9 cellular contexts compared by ENCODE assay signal in genomic region chr6:41733349-41733706, GRCh38. TPM values are rescaled to one million over a fixed set of nuclear protein-coding genes. Genes with fewer than 3 reads are reported as not detected.
DNase-seq lines count a peak whose midpoint lies in the region; ATAC-seq and TF ChIP-seq lines count a peak whose summit lies in the region.
"Had no signal": no experiment of that assay in that cellular context is flagged by ENCODE, and none has a peak within 500 bp of the region (broad histone marks: within the 10 kb centered on the region; RNA-seq: fewer than 3 reads in every experiment).

No MANE protein-coding gene starts in this region.

- 44% methylated on average over 4 of the region's 11 CpGs; no CpG with 5 or more reads in 1 of the 2 donors for WGBS in esophagus squamous epithelium, 2 donors
- 16 to 33% (median 21%) methylated on average over 11 of the region's 11 CpGs for WGBS in psoas muscle, 3 donors

- H3K9me3 ChIP-seq in Panc1 (ENCODE audit: control insufficient read depth, insufficient read depth, low read depth, low read length) (no peaks in the 10 kb centered on the region), esophagus squamous epithelium (no peaks in the 10 kb centered on the region), psoas muscle (no peaks in the 10 kb centered on the region)

- DNase-seq in G401 (ENCODE audit: low spot score), result peak; percentile 19
- no peak for DNase-seq in Panc1 (ENCODE audit: low read depth, low spot score)
- no peak for DNase-seq in esophagus squamous epithelium (lab: John Stamatoyannopoulos, UW)
- DNase-seq in psoas muscle, result no peak
- DNase-seq in GM10248 (ENCODE audit: extremely low spot score), result no peak
- DNase-seq in NCI-H146 (lab: John Stamatoyannopoulos, UW), result no peak
- DNase-seq in amniotic stem cell (lab: John Stamatoyannopoulos, UW), result no peak

- in situ Hi-C loops in G401 (cut with HindIII; ENCODE audit: low sequenced_read_pairs) (no loop called here), Panc1 (cut with HindIII; ENCODE audit: low pct_unique_long_range_greater_than_20kb, low sequenced_read_pairs) (no loop called here)

- TF ChIP-seq POLR2A in esophagus squamous epithelium (IDR thresholded peaks at IDR 0.05), result no peak

- TF ChIP-seq CTCF in Panc1 (IDR thresholded peaks at IDR 0.05) (no peak), esophagus squamous epithelium (IDR thresholded peaks at IDR 0.05) (no peak), psoas muscle (IDR thresholded peaks at IDR 0.05) (no peak), GM10248 (IDR thresholded peaks at IDR 0.05; ENCODE audit: control extremely low read depth, extremely low read depth, low read depth, missing control alignments) (no peak)

- H3K27ac ChIP-seq in Panc1 (ENCODE audit: low read length), result peak overlapping the region; percentile 77
- H3K27ac ChIP-seq in esophagus squamous epithelium, result peak overlapping the region; percentile 94 to 99 (median 96)
- H3K27ac ChIP-seq in psoas muscle, result peak overlapping the region; percentile 96

- no peak for ATAC-seq in Panc1
- peak in 2 of 4 donors; percentile 0 to 2 for ATAC-seq in psoas muscle
- no peak for ATAC-seq in HG02973 (IDR thresholded peaks at IDR 0.05; ENCODE audit: unreplicated experiment)

- no TSS peak for BruUV-seq in Panc1 (replicated peaks; lab: Mats Ljungman, UMichigan)

- intact Hi-C loops in Panc1 (cut with micrococcal nuclease; ENCODE audit: unreplicated experiment) (loop anchor here (10.0 kb wide), 1 partner anchor 51 kb away; the partner anchor contains the start of genes PRICKLE4 and TOMM6), esophagus squamous epithelium (cut with DNase I) (no loop called here), psoas muscle (cut with DNase I) (no loop called here)

- H3K4me3 ChIP-seq in Panc1 (ENCODE audit: low read depth in 2 of 2, low read length in 2 of 2), result peak overlapping the region; percentile 64 to 86
- peak overlapping the region; percentile 80 to 93 (median 90) for H3K4me3 ChIP-seq in esophagus squamous epithelium
- H3K4me3 ChIP-seq in psoas muscle, result peak overlapping the region; percentile 88

- POLR2A ChIA-PET in Panc1 (lab: Charles Lee), result interaction anchor here (0.5 to 0.6 kb wide), 3 partner anchors 39 to 868 kb away, joined by 3 to 5 read pairs (median 4); no protein-coding TSS in a partner anchor
- POLR2A ChIA-PET in GM10248 (lab: Yijun Ruan, JAX), result interaction anchor here (0.7 to 3.9 kb wide), 5 partner anchors 12 to 54 kb away, joined by 3 to 39 read pairs (median 20); partner anchors contain the start of gene TOMM6

- H3K4me1 ChIP-seq in Panc1 (ENCODE audit: control insufficient read depth, insufficient read depth, low read length) (peaks cover 14% of the 10 kb centered on the region), esophagus squamous epithelium (peaks cover 22 to 72% (median 26%) of the 10 kb centered on the region in 3 donors), psoas muscle (peaks cover 50% of the 10 kb centered on the region)

- no peaks in the 10 kb centered on the region for H3K27me3 ChIP-seq in Panc1 (ENCODE audit: control insufficient read depth, insufficient read depth, low read length)
- no peaks in the 10 kb centered on the region for H3K27me3 ChIP-seq in esophagus squamous epithelium
- H3K27me3 ChIP-seq in psoas muscle (ENCODE audit: insufficient read depth in 3 of 3, low read length in 2 of 3), result no peaks in the 10 kb centered on the region

- CTCF ChIA-PET in Panc1 (lab: Charles Lee), result interaction anchor here (0.6 to 1.6 kb wide), 2 partner anchors 54 to 317 kb away, joined by 4 to 15 read pairs; partner anchors contain the start of gene TOMM6
- CTCF ChIA-PET in GM10248 (lab: Yijun Ruan, JAX), result interaction anchor here (0.6 to 18.9 kb wide), 16 partner anchors 10 to 312 kb away, joined by 3 to 264 read pairs (median 5); partner anchors contain the start of genes FRS3, PGC and TOMM6

- H3K36me3 ChIP-seq in Panc1 (ENCODE audit: control insufficient read depth, insufficient read depth, low read length) (no peaks in the 10 kb centered on the region; the same call in 1 of the 2 replicates), esophagus squamous epithelium (peaks cover 0 to 6% (median 0%) of the 10 kb centered on the region in 3 donors), psoas muscle (ENCODE audit: insufficient read depth in 1 of 2, low read depth in 1 of 2) (peaks cover 0 to 6% of the 10 kb centered on the region in 2 donors)

RNA-seq across cellular contexts. Expression of gene TFEB, which starts 2.1 kb away (rescaled TPM):
- 6.7 and 9.8 TPM in 2 replicates for total RNA-seq in G401 (2014; rRNA removed; shearing (Covaris generic))
- total RNA-seq in Panc1 (2021; ENCODE audit: unreplicated experiment) (13.3 TPM), esophagus squamous epithelium (10 to 100 TPM in 3 of 4 donors, 1 to 10 TPM in 1; 7.0 to 17.5 (median 13.4) TPM), psoas muscle (10 to 100 TPM; 35.4 to 64.3 (median 39.8) TPM)
- polyA plus RNA-seq in Panc1 (2012; ENCODE audit: insufficient read length), result 14.9 TPM
- polyA plus RNA-seq in psoas muscle, result 10 to 100 TPM; 16.1 to 65.2 (median 51.6) TPM

RNA-seq across cellular contexts. Expression of gene PGC, which starts 13.9 kb away (rescaled TPM):
- not detected in 2 replicates for total RNA-seq in G401 (2014; rRNA removed; shearing (Covaris generic))
- total RNA-seq in Panc1 (2021; ENCODE audit: unreplicated experiment) (0.18 TPM), esophagus squamous epithelium (under 1 TPM in 1 of 4 donors, not detected in 3; 0.95 TPM), psoas muscle (not detected)
- 0.16 TPM for polyA plus RNA-seq in Panc1 (2012; ENCODE audit: insufficient read length)
- polyA plus RNA-seq in psoas muscle, result 1 to 10 TPM in 1 of 3 donors, under 1 TPM in 1, not detected in 1; 0.48 to 1.0 TPM
- total RNA-seq: subcutaneous adipose tissue had no signal

RNA-seq across cellular contexts. Expression of gene FRS3, which starts 46.4 kb away (rescaled TPM):
- 1.7 and 3.3 TPM in 2 replicates for total RNA-seq in G401 (2014; rRNA removed; shearing (Covaris generic))
- total RNA-seq in Panc1 (2021; ENCODE audit: unreplicated experiment), result 3.0 TPM
- polyA plus RNA-seq in Panc1 (2012; ENCODE audit: insufficient read length), result 4.9 TPM
- 1 to 10 TPM in 2 of 4 donors, under 1 TPM in 2; 0.31 to 5.5 (median 1.5) TPM for total RNA-seq in esophagus squamous epithelium
- 1 to 10 TPM; 4.0 to 6.5 (median 5.4) TPM for total RNA-seq in psoas muscle
- polyA plus RNA-seq in psoas muscle, result 1 to 10 TPM; 4.0 to 6.8 (median 4.5) TPM

RNA-seq across cellular contexts. Expression of gene PRICKLE4, which starts 47.3 kb away (rescaled TPM):
- total RNA-seq in G401 (2014; rRNA removed; shearing (Covaris generic)), result 7.7 TPM in 1 of 2 replicates, not detected in the other
- total RNA-seq in Panc1 (2021; ENCODE audit: unreplicated experiment) (1.6 TPM), esophagus squamous epithelium (10 to 100 TPM in 3 of 4 donors, 1 to 10 TPM in 1; 5.1 to 11.4 (median 10.8) TPM), psoas muscle (under 1 TPM in 3 of 4 donors, not detected in 1; 0.46 to 0.92 (median 0.80) TPM)
- 1.3 TPM for polyA plus RNA-seq in Panc1 (2012; ENCODE audit: insufficient read length)
- polyA plus RNA-seq in psoas muscle, result under 1 TPM in 2 of 3 donors, not detected in 1; 0.49 to 0.70 TPM

RNA-seq across cellular contexts. Expression of gene TOMM6, which starts 54.2 kb away (rescaled TPM):
- total RNA-seq in G401 (2014; rRNA removed; shearing (Covaris generic)), result 199 and 283 TPM in 2 replicates
- total RNA-seq in Panc1 (2021; ENCODE audit: unreplicated experiment) (234 TPM), esophagus squamous epithelium (100 to 1,000 TPM; 116 to 182 (median 150) TPM), psoas muscle (100 to 1,000 TPM; 156 to 181 (median 168) TPM)
- polyA plus RNA-seq in Panc1 (2012; ENCODE audit: insufficient read length), result 179 TPM
- polyA plus RNA-seq in psoas muscle, result 100 to 1,000 TPM; 240 to 403 (median 305) TPM
